17 cellular contexts compared by ENCODE assay signal in genomic region chr22:46294784-46295183, GRCh38. TPM values are rescaled to one million over a fixed set of nuclear protein-coding genes. Genes with fewer than 3 reads are reported as not detected.
DNase-seq lines count a peak whose midpoint lies in the region; ATAC-seq and TF ChIP-seq lines count a peak whose summit lies in the region.
"Had no signal": no experiment of that assay in that cellular context is flagged by ENCODE, and none has a peak within 500 bp of the region (broad histone marks: within the 10 kb centered on the region; RNA-seq: fewer than 3 reads in every experiment).

No MANE protein-coding gene starts in this region.

- peak overlapping the region; percentile 72 for H3K27ac Mint-ChIP-seq in stimulated activated naive CD8-positive, alpha-beta T cell treated with anti-CD3 and anti-CD28 coated beads, Interleukin-15, Interleukin-2, amounts not matched to agents 100 ng/mL and 50 ng/mL, for 24 hours
- peak overlapping the region; percentile 98 for H3K27ac Mint-ChIP-seq in activated B cell treated with CpG ODN at 0.5 μM for 24 hours
- H3K27ac Mint-ChIP-seq in stimulated activated naive CD8-positive, alpha-beta T cell treated with anti-CD3 and anti-CD28 coated beads, Interleukin-15, amount 100 ng/mL, for 72 hours: no peak overlapping the region
- H3K27ac Mint-ChIP-seq: endodermal cell had no signal

- CTCF ChIA-PET in activated B cell treated with CpG ODN at 0.5 μM for 24 hours (lab: Charles Lee): interaction anchor here (2.3 kb wide), 1 partner anchor 178 kb away, joined by 8 read pairs; no protein-coding TSS in a partner anchor

- TF ChIP-seq CTCF in activated B cell treated with CpG ODN at 0.5 μM for 24 hours (IDR thresholded peaks at IDR 0.05) (no peak), right lobe of liver (IDR thresholded peaks at IDR 0.05) (no peak), esophagus muscularis mucosa (IDR thresholded peaks at IDR 0.05) (no peak)

- no peak for DNase-seq in stimulated activated naive CD8-positive, alpha-beta T cell treated with anti-CD3 and anti-CD28 coated beads, Interleukin-15, Interleukin-2, amounts not matched to agents 100 U/mL and 50 U/mL, for 24 hours
- no peak for DNase-seq in activated B cell treated with CpG ODN at 0.5 μM for 24 hours
- DNase-seq in right lobe of liver: no peak
- DNase-seq in esophagus muscularis mucosa (ENCODE audit: extremely low spot score): no peak
- no peak for DNase-seq in GM19238 (ENCODE audit: insufficient read length, low spot score)
- DNase-seq in stimulated activated naive CD8-positive, alpha-beta T cell treated with anti-CD3 and anti-CD28 coated beads, Interleukin-15, amount 100 ng/mL, for 72 hours: no peak
- DNase-seq: EL; endodermal cell; foreskin fibroblast; NCI-H1105 treated with DMSO at 0.1 percent for 48 hours; NCI-H2227 treated with DMSO at 0.1 percent for 48 hours; stimulated activated CD4-positive, alpha-beta T cell treated with anti-CD3 and anti-CD28 coated beads, Interleukin-15, amount 100 ng/mL, for 24 hours had no signal

- H3K4me1 ChIP-seq in right lobe of liver (peaks cover 0 to 10% (median 4%) of the 10 kb centered on the region in 4 donors), esophagus muscularis mucosa (peaks cover 19 to 25% (median 20%) of the 10 kb centered on the region in 4 donors)

- no peak for ATAC-seq in stimulated activated naive CD8-positive, alpha-beta T cell treated with anti-CD3 and anti-CD28 coated beads, Interleukin-15, Interleukin-2, amounts not matched to agents 100 U/mL and 50 U/mL, for 24 hours
- ATAC-seq in activated B cell treated with CpG ODN at 0.5 μM for 24 hours (ENCODE audit: low read depth): no peak
- ATAC-seq in right lobe of liver: peak in 3 of 4 donors; percentile 1 to 38 (median 2)
- no peak for ATAC-seq in GM18868 (IDR thresholded peaks at IDR 0.05; ENCODE audit: unreplicated experiment)
- no peak for ATAC-seq in stimulated activated naive CD8-positive, alpha-beta T cell treated with anti-CD3 and anti-CD28 coated beads, Interleukin-15, amount 100 ng/mL, for 72 hours
- ATAC-seq: SK-N-SH treated with all-trans-retinoic acid at 6 μM for 48 hours had no signal

- 43% methylated on average over 1 of the region's 2 CpGs for WGBS in right lobe of liver (ENCODE audit: insufficient coverage, low coverage, low lambda C conversion rate, missing lambda C conversion rate)
- WGBS in esophagus muscularis mucosa: 97% methylated on average over 2 of the region's 2 CpGs

- H3K36me3 Mint-ChIP-seq in stimulated activated naive CD8-positive, alpha-beta T cell treated with anti-CD3 and anti-CD28 coated beads, Interleukin-15, Interleukin-2, amounts not matched to agents 100 ng/mL and 50 ng/mL, for 24 hours (ENCODE audit: low read depth): peaks cover 23% of the 10 kb centered on the region
- peaks cover 2% of the 10 kb centered on the region for H3K36me3 Mint-ChIP-seq in activated B cell treated with CpG ODN at 0.5 μM for 24 hours (ENCODE audit: low read depth)

- H3K4me3 Mint-ChIP-seq in stimulated activated naive CD8-positive, alpha-beta T cell treated with anti-CD3 and anti-CD28 coated beads, Interleukin-15, Interleukin-2, amounts not matched to agents 100 ng/mL and 50 ng/mL, for 24 hours: peak overlapping the region; percentile 92
- peak overlapping the region; percentile 56 for H3K4me3 Mint-ChIP-seq in activated B cell treated with CpG ODN at 0.5 μM for 24 hours
- peak overlapping the region in 1 of 2 donors; percentile 93 for H3K4me3 Mint-ChIP-seq in stimulated activated naive CD8-positive, alpha-beta T cell treated with anti-CD3 and anti-CD28 coated beads, Interleukin-15, amount 100 ng/mL, for 72 hours

- TF ChIP-seq EP300 in esophagus muscularis mucosa (IDR thresholded peaks at IDR 0.05): no peak

- H3K9me3 ChIP-seq in right lobe of liver (no peaks in the 10 kb centered on the region), esophagus muscularis mucosa (peaks cover 0 to 7% (median 0%) of the 10 kb centered on the region in 4 donors)

- H3K9me3 Mint-ChIP-seq in stimulated activated naive CD8-positive, alpha-beta T cell treated with anti-CD3 and anti-CD28 coated beads, Interleukin-15, Interleukin-2, amounts not matched to agents 100 ng/mL and 50 ng/mL, for 24 hours: no peaks in the 10 kb centered on the region
- no peaks in the 10 kb centered on the region for H3K9me3 Mint-ChIP-seq in activated B cell treated with CpG ODN at 0.5 μM for 24 hours
- peaks cover 0 to 8% of the 10 kb centered on the region in 2 donors for H3K9me3 Mint-ChIP-seq in stimulated activated naive CD8-positive, alpha-beta T cell treated with anti-CD3 and anti-CD28 coated beads, Interleukin-15, amount 100 ng/mL, for 72 hours
- H3K9me3 Mint-ChIP-seq: endodermal cell had no signal

- POLR2A ChIA-PET in activated B cell treated with CpG ODN at 0.5 μM for 24 hours (lab: Charles Lee): no interaction called here

- TF ChIP-seq POLR2A in right lobe of liver (IDR thresholded peaks at IDR 0.05) (no peak), esophagus muscularis mucosa (IDR thresholded peaks at IDR 0.05; ENCODE audit: low read depth) (no peak)

- no peaks in the 10 kb centered on the region for H3K27me3 Mint-ChIP-seq in stimulated activated naive CD8-positive, alpha-beta T cell treated with anti-CD3 and anti-CD28 coated beads, Interleukin-15, Interleukin-2, amounts not matched to agents 100 ng/mL and 50 ng/mL, for 24 hours
- H3K27me3 Mint-ChIP-seq in activated B cell treated with CpG ODN at 0.5 μM for 24 hours: no peaks in the 10 kb centered on the region
- H3K27me3 Mint-ChIP-seq in stimulated activated naive CD8-positive, alpha-beta T cell treated with anti-CD3 and anti-CD28 coated beads, Interleukin-15, amount 100 ng/mL, for 72 hours: no peaks in the 10 kb centered on the region

- H3K27ac ChIP-seq in right lobe of liver: no peak overlapping the region
- H3K27ac ChIP-seq in esophagus muscularis mucosa (replicated peaks in 1 of 4): peak overlapping the region in 1 of 4 donors; percentile 98

- peaks cover 45% of the 10 kb centered on the region for H3K4me1 Mint-ChIP-seq in stimulated activated naive CD8-positive, alpha-beta T cell treated with anti-CD3 and anti-CD28 coated beads, Interleukin-15, Interleukin-2, amounts not matched to agents 100 ng/mL and 50 ng/mL, for 24 hours (ENCODE audit: low read depth)
- peaks cover 55% of the 10 kb centered on the region for H3K4me1 Mint-ChIP-seq in activated B cell treated with CpG ODN at 0.5 μM for 24 hours
- peaks cover 56% of the 10 kb centered on the region for H3K4me1 Mint-ChIP-seq in stimulated activated naive CD8-positive, alpha-beta T cell treated with anti-CD3 and anti-CD28 coated beads, Interleukin-15, amount 100 ng/mL, for 72 hours

- H3K4me3 ChIP-seq in right lobe of liver (no peak overlapping the region), esophagus muscularis mucosa (no peak overlapping the region)
- H3K4me3 ChIP-seq: tibial nerve had no signal

- H3K27me3 ChIP-seq in right lobe of liver: no peaks in the 10 kb centered on the region
- no peaks in the 10 kb centered on the region for H3K27me3 ChIP-seq in esophagus muscularis mucosa
- H3K27me3 ChIP-seq: tibial nerve had no signal

- intact Hi-C loops in activated B cell treated with CpG ODN at 0.5 μM for 24 hours (cut with micrococcal nuclease) (loop anchor here (10.0 kb wide), 1 partner anchor 300 kb away; no protein-coding TSS in a partner anchor), right lobe of liver (cut with DNase I) (no loop called here), esophagus muscularis mucosa (cut with DNase I) (no loop called here)

- H3K36me3 ChIP-seq in right lobe of liver (peaks cover 0 to 41% (median 23%) of the 10 kb centered on the region in 4 donors), esophagus muscularis mucosa (peaks cover 13 to 41% (median 37%) of the 10 kb centered on the region in 4 donors)

RNA-seq across cellular contexts. Expression of gene GTSE1, which starts 1.9 kb away (rescaled TPM):
- total RNA-seq in activated B cell treated with CpG ODN at 0.5 μM for 24 hours (0.34 and 0.95 TPM in 2 replicates), right lobe of liver (under 1 TPM; 0.15 to 0.84 (median 0.52) TPM), esophagus muscularis mucosa (1 to 10 TPM in 1 of 4 donors, not detected in 3; 1.0 TPM)

RNA-seq across cellular contexts. Expression of gene TTC38, which starts 27.0 kb away (rescaled TPM):
- total RNA-seq in activated B cell treated with CpG ODN at 0.5 μM for 24 hours (9.8 and 11.8 TPM in 2 replicates), right lobe of liver (100 to 1,000 TPM in 5 of 6 experiments, 10 to 100 TPM in 1; 91.1 to 278 (median 195) TPM), esophagus muscularis mucosa (10 to 100 TPM; 28.4 to 58.6 (median 32.3) TPM)

RNA-seq across cellular contexts. Expression of gene PKDREJ, which starts 31.6 kb away (rescaled TPM):
- not detected in 2 replicates for total RNA-seq in activated B cell treated with CpG ODN at 0.5 μM for 24 hours
- total RNA-seq in right lobe of liver: under 1 TPM in 2 of 6 experiments, not detected in 4; 0.05 to 0.07 TPM
- total RNA-seq in esophagus muscularis mucosa: under 1 TPM in 3 of 4 donors, not detected in 1; under 0.01 to 0.23 (median under 0.01) TPM
- total RNA-seq: GM12878 had no signal

RNA-seq across cellular contexts. Expression of gene TRMU, which starts 40.7 kb away (rescaled TPM):
- total RNA-seq in activated B cell treated with CpG ODN at 0.5 μM for 24 hours: 52.2 and 60.0 TPM in 2 replicates
- total RNA-seq in right lobe of liver: 10 to 100 TPM; 17.2 to 24.2 (median 19.9) TPM
- total RNA-seq in esophagus muscularis mucosa: 10 to 100 TPM; 18.1 to 23.6 (median 20.6) TPM

RNA-seq across cellular contexts. Expression of gene CDPF1, which starts 44.7 kb away (rescaled TPM):
- total RNA-seq in activated B cell treated with CpG ODN at 0.5 μM for 24 hours: 10.3 and 14.3 TPM in 2 replicates
- total RNA-seq in right lobe of liver: 1 to 10 TPM; 1.8 to 7.1 (median 3.3) TPM
- 10 to 100 TPM in 3 of 4 donors, 1 to 10 TPM in 1; 8.3 to 19.4 (median 14.8) TPM for total RNA-seq in esophagus muscularis mucosa

Comparison
In these comparisons a context has a peak if more than half of its experiments do, and no peak if none do; other contexts are left out.
1. H3K27ac Mint-ChIP-seq: peak in stimulated activated naive CD8-positive, alpha-beta T cell treated with anti-CD3 and anti-CD28 coated beads, Interleukin-15, Interleukin-2, amounts not matched to agents 100 ng/mL and 50 ng/mL, for 24 hours (single experiment) and activated B cell treated with CpG ODN at 0.5 μM for 24 hours (single experiment); none in stimulated activated naive CD8-positive, alpha-beta T cell treated with anti-CD3 and anti-CD28 coated beads, Interleukin-15, amount 100 ng/mL, for 72 hours (0 of 2).
2. ATAC-seq: peak in right lobe of liver (3 of 4); none in stimulated activated naive CD8-positive, alpha-beta T cell treated with anti-CD3 and anti-CD28 coated beads, Interleukin-15, Interleukin-2, amounts not matched to agents 100 U/mL and 50 U/mL, for 24 hours (single experiment), activated B cell treated with CpG ODN at 0.5 μM for 24 hours (single experiment), GM18868 (single experiment) and stimulated activated naive CD8-positive, alpha-beta T cell treated with anti-CD3 and anti-CD28 coated beads, Interleukin-15, amount 100 ng/mL, for 72 hours (single experiment).